ENCODE assay signal across 7 cellular contexts in the genomic region with DNA sequence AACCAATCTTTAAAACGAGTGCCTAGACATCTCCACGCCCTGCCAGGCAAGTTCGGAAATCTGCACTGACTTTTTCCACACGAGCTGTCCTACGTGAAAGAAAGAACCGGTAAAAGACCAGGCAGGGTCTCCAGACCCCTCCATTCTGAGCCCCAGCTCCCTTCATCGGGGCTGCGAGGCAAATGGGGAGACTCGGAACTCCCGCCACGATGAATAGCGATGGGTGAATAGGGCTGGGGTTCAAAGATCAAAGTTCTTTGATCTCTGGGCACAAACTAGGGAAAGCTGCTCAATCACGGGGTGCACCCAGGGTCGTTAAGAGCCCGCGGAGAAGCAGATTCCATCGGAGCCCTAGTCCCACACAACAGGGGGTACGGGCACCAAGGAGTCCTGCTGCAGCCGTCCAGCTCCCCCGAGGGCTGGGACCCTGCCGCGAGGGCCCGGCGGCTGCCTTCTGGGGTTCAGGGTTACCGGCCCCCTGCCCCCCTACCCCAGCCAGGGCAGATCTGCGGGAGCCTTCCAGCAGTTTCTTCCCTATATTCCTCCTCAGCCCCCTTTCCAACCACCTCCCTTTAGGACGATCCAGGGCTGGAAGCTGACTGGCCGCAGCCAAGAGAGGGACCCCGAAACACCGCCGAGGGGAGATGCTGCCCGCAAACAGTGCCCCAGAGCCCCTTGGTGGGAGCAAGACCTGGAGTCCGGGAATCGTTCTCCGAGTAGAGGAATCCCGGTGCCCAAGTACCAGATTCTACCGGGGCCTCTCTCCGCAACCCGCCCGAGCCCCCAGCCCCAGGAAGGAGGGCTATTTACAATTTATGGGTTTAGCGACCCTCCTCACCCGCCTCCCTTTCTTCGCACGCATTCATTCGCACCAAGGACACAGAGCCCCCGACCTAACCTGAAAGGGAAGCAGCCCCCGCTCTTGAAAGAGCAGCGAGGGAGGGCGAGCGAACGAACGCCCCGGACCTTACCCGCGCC. TPM values are rescaled to one million over a fixed set of nuclear protein-coding genes. Genes with fewer than 3 reads are reported as not detected.
DNase-seq lines count a peak whose midpoint lies in the region; ATAC-seq and FAIRE-seq lines count a peak whose summit lies in the region.

No MANE protein-coding gene starts in this region.

- H3K27me3 Mint-ChIP-seq in IgD-negative memory B cell = peaks cover 43% of the 10 kb centered on the region
- peaks cover 68% of the 10 kb centered on the region for H3K27me3 Mint-ChIP-seq in activated naive CD8-positive, alpha-beta T cell treated with anti-CD3 and anti-CD28 coated beads for 36 hours

- no peaks in the 10 kb centered on the region for H3K9me3 Mint-ChIP-seq in IgD-negative memory B cell
- H3K9me3 Mint-ChIP-seq in activated naive CD8-positive, alpha-beta T cell treated with anti-CD3 and anti-CD28 coated beads for 36 hours = no peaks in the 10 kb centered on the region

- no peaks in the 10 kb centered on the region for H3K36me3 Mint-ChIP-seq in IgD-negative memory B cell
- H3K36me3 Mint-ChIP-seq in activated naive CD8-positive, alpha-beta T cell treated with anti-CD3 and anti-CD28 coated beads for 36 hours = no peaks in the 10 kb centered on the region

- H3K27me3 ChIP-seq in layer of hippocampus (ENCODE audit: control insufficient read depth, insufficient read depth, low read length) = no peaks in the 10 kb centered on the region

- H3K4me1 Mint-ChIP-seq in IgD-negative memory B cell = peaks cover 18 to 21% (median 20%) of the 10 kb centered on the region in 3 donors
- H3K4me1 Mint-ChIP-seq in activated naive CD8-positive, alpha-beta T cell treated with anti-CD3 and anti-CD28 coated beads for 36 hours = peaks cover 27% of the 10 kb centered on the region

- no peak for FAIRE-seq in RCC 7860 (lab: Jason Lieb, UNC)

- DNase-seq in activated naive CD8-positive, alpha-beta T cell treated with anti-CD3 and anti-CD28 coated beads for 36 hours = no peak
- DNase-seq in substantia nigra (lab: John Stamatoyannopoulos, UW) (peak in 1 of 49 donors; percentile 39), RCC 7860 (ENCODE audit: low spot score) (no peak), GOT3 (lab: John Stamatoyannopoulos, UW) (no peak)

- no peak for ATAC-seq in GM19467 (IDR thresholded peaks at IDR 0.05; ENCODE audit: unreplicated experiment)

- peak overlapping the region; percentile 74 to 91 (median 86) for H3K4me3 Mint-ChIP-seq in IgD-negative memory B cell
- H3K4me3 Mint-ChIP-seq in activated naive CD8-positive, alpha-beta T cell treated with anti-CD3 and anti-CD28 coated beads for 36 hours = peak overlapping the region; percentile 74

- peak overlapping the region in 2 of 3 donors; percentile 20 to 89 for H3K27ac Mint-ChIP-seq in IgD-negative memory B cell
- H3K27ac Mint-ChIP-seq in activated naive CD8-positive, alpha-beta T cell treated with anti-CD3 and anti-CD28 coated beads for 36 hours = no peak overlapping the region

- H3K27ac ChIP-seq in layer of hippocampus (ENCODE audit: low read depth, low read length) (peak overlapping the region; percentile 56), substantia nigra (ENCODE audit: low read depth, low read length, poor library complexity, severe bottlenecking) (peak overlapping the region; percentile 80)

RNA-seq across cellular contexts. Expression of gene LRP4, which starts 1.0 kb away (rescaled TPM):
- polyA plus RNA-seq in IgD-negative memory B cell = not detected
- under 1 TPM; 0.20 to 0.43 TPM for total RNA-seq in activated naive CD8-positive, alpha-beta T cell treated with anti-CD3 and anti-CD28 coated beads for 36 hours

RNA-seq across cellular contexts. Expression of gene CSTPP1, which starts 19.2 kb away (rescaled TPM):
- 17.5 TPM for polyA plus RNA-seq in IgD-negative memory B cell
- 10 to 100 TPM; 13.0 to 15.0 TPM for total RNA-seq in activated naive CD8-positive, alpha-beta T cell treated with anti-CD3 and anti-CD28 coated beads for 36 hours
